ENCODE assay signal across 9 cellular contexts in the genomic region with DNA sequence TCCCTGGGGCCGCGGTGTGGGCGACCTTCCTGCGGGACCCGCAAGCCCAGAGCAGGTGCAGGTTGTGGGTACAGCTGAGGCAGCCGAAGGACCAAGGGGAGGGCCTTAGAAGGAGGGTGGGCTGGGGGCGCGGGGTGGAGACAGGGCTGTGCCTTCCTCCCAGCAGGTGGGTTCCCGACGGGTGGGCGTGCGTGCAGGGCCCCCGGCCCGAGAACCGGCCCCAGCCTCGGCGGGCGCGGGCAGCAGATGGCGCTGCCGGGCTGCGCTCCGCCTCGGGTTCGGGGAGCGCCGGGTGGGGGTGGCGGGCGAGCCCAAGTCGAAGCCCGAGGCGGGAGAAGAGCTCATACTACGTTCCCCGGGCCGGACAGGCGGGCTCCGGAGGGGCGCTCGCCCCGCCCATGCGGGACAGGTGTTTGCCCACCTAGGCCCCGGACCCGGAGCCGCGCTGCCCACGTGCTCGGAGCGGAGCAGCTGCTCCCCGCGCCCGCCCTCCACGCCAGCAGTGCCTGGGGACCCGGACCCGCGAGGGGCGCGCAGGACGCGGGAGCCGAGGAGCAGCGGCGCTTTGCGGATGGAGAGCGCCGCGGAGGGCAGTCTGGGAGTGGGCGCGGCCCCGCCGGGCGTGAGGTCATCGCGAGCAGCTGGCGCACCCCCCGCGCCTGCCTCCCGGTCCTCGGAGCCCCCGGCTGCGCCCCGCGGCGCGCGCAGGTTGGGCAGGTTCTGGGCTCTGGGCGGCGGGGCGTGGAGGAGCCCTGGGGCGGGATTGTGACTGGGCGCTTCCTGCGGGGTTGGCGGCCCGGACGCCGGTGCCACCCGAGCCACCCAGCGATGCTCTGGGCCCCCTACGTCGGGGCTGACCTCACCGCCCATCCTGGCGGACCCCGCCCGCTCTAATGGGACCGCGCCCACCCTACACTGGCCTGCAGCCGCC. TPM values are rescaled to one million over a fixed set of nuclear protein-coding genes. Genes with fewer than 3 reads are reported as not detected.
A peak's percentile ranks its signal among the peaks of the same experiment; 100 is the strongest.
DNase-seq lines count a peak whose midpoint lies in the region; ATAC-seq, FAIRE-seq and TF ChIP-seq lines count a peak whose summit lies in the region.
"Had no signal": no experiment of that assay in that cellular context is flagged by ENCODE, and none has a peak within 500 bp of the region (broad histone marks: within the 10 kb centered on the region; RNA-seq: fewer than 3 reads in every experiment).

No MANE protein-coding gene starts in this region.

- FAIRE-seq in HepG2 (lab: Jason Lieb, UNC): no peak

- intact Hi-C loops in HepG2 (cut with micrococcal nuclease; ENCODE audit: unreplicated experiment): loop anchor here (5.0 kb wide), 1 partner anchor 80 kb away; the partner anchor contains the start of gene KRTAP5-5

- no peak overlapping the region for H3K9ac ChIP-seq in HUES6 (ENCODE audit: low read length)
- no peak overlapping the region for H3K9ac ChIP-seq in HepG2 (ENCODE audit: insufficient read depth, low read depth, low read length)

- H3K27me3 ChIP-seq in HUES6 (ENCODE audit: control insufficient read depth, insufficient read depth, low read length): peaks cover 79% of the 10 kb centered on the region
- peaks cover 34 to 67% of the 10 kb centered on the region in 2 experiments; a peak in 4 of 5 replicates for H3K27me3 ChIP-seq in HepG2 (ENCODE audit: control insufficient read depth in 1 of 2, insufficient read depth in 2 of 2, low read length in 2 of 2)

- TF ChIP-seq RAD21 in HepG2 (CRISPR knock-in tag; IDR thresholded peaks at IDR 0.05): peak; percentile 88

- BruUV-seq in HepG2 (replicated peaks; lab: Mats Ljungman, UMichigan): no TSS peak

- no peaks in the 10 kb centered on the region for H3K79me2 ChIP-seq in HepG2 (ENCODE audit: insufficient read depth, low read length)

- TF ChIP-seq EP300 in HepG2 (IDR thresholded peaks at IDR 0.05; ENCODE audit: low read depth in 2 of 2, low read length in 2 of 2): no peak
- no peak for TF ChIP-seq EP300 in HepG2 (CRISPR knock-in tag; IDR thresholded peaks at IDR 0.05; ENCODE audit: borderline replicate concordance)

- H3K4me2 ChIP-seq in HepG2 (ENCODE audit: low read depth, low read length): peak overlapping the region; percentile 60

- H3K9me3 Mint-ChIP-seq in T-cell: no peaks in the 10 kb centered on the region
- H3K9me3 Mint-ChIP-seq in chondrocyte (ENCODE audit: low read depth): no peaks in the 10 kb centered on the region

- TF ChIP-seq CTCF in chondrocyte (IDR thresholded peaks at IDR 0.05): peak; percentile 97
- peak; percentile 71 for TF ChIP-seq CTCF in HepG2 (CRISPR knock-in tag; IDR thresholded peaks at IDR 0.05)

- H3K4me1 Mint-ChIP-seq in T-cell (peaks cover 0 to 13% (median 4%) of the 10 kb centered on the region in 3 donors), chondrocyte (ENCODE audit: low read depth) (peaks cover 4% of the 10 kb centered on the region)

- ATAC-seq in T-cell (replicated peaks in 1 of 4): peak; percentile 65 to 76 (median 68)
- ATAC-seq in HepG2: peak; percentile 59
- no peak for ATAC-seq in GM19467 (IDR thresholded peaks at IDR 0.05; ENCODE audit: unreplicated experiment)

- TF ChIP-seq POLR2A in HepG2 (IDR thresholded peaks at IDR 0.05; ENCODE audit: insufficient read depth in 1 of 2, low read depth in 2 of 2, low read length in 2 of 2): no peak

- peak; percentile 84 for DNase-seq in COR-L47 (lab: John Stamatoyannopoulos, UW)
- DNase-seq in T-cell: peak in 18 of 34 experiments; percentile 32 to 61 (median 46)
- DNase-seq in chondrocyte (ENCODE audit: low spot score): no peak
- DNase-seq in HepG2 (ENCODE audit: low spot score): no peak
- DNase-seq in stimulated activated CD8-positive, alpha-beta memory T cell treated with anti-CD3 and anti-CD28 coated beads, Interleukin-15, amount 100 ng/mL, for 48 hours (ENCODE audit: low read depth in 2 of 2): peak; percentile 21 to 25
- no peak for DNase-seq in middle frontal gyrus (ENCODE audit: extremely low spot score, low spot score)

- H3K27ac Mint-ChIP-seq in T-cell (no peak overlapping the region), chondrocyte (ENCODE audit: unreplicated experiment) (no peak overlapping the region)

- CTCF ChIA-PET in T-cell (lab: Charles Lee): interaction anchor here (0.5 to 1.7 kb wide), 18 partner anchors 9 to 455 kb away, joined by 3 to 43 read pairs (median 4); no protein-coding TSS in a partner anchor
- CTCF ChIA-PET in HepG2 (lab: Yijun Ruan, JAX; ENCODE audit: low intra/inter-chr PET ratio, low total read pairs): interaction anchor here (1.4 to 2.7 kb wide), 2 partner anchors 27 to 82 kb away, joined by 6 to 17 read pairs; partner anchors contain the start of gene KRTAP5-5

- H3K36me3 Mint-ChIP-seq in T-cell: no peaks in the 10 kb centered on the region
- H3K36me3 Mint-ChIP-seq in chondrocyte (ENCODE audit: low read depth): no peaks in the 10 kb centered on the region

- peaks cover 11% of the 10 kb centered on the region for H3K4me1 ChIP-seq in HUES6 (ENCODE audit: control insufficient read depth, insufficient read depth, low read length)
- peaks cover 8% of the 10 kb centered on the region for H3K4me1 ChIP-seq in HepG2 (ENCODE audit: insufficient read depth, low read length)

- WGBS in HepG2 (ENCODE audit: low lambda C conversion rate): 2% methylated on average over 9 of the region's 106 CpGs

- H4K20me1 ChIP-seq in HepG2 (ENCODE audit: insufficient read depth, low read length): no peaks in the 10 kb centered on the region

- H3K27me3 Mint-ChIP-seq in T-cell (peaks cover 11 to 40% of the 10 kb centered on the region in 2 donors), chondrocyte (ENCODE audit: low read depth) (peaks cover 4% of the 10 kb centered on the region)

- H3K36me3 ChIP-seq in HUES6 (ENCODE audit: control insufficient read depth, insufficient read depth, low read length) (no peaks in the 10 kb centered on the region), HepG2 (replicated peaks in 1 of 2; ENCODE audit: control insufficient read depth in 1 of 2, insufficient read depth in 2 of 2, low read length in 2 of 2) (no peaks in the 10 kb centered on the region)

- POLR2A ChIA-PET in T-cell (lab: Charles Lee): interaction anchor here in 1 of 2 donors (1.0 kb wide), 1 partner anchor 26 kb away, joined by 3 read pairs; no protein-coding TSS in a partner anchor
- POLR2A ChIA-PET in HepG2 (lab: Yijun Ruan, JAX): interaction anchor here (1.0 kb wide), 1 partner anchor 28 kb away, joined by 4 read pairs; no protein-coding TSS in a partner anchor

- H2AFZ ChIP-seq in HepG2 (ENCODE audit: low read length): no peak overlapping the region

- peak overlapping the region in 2 of 3 donors; percentile 13 to 56 for H3K4me3 Mint-ChIP-seq in T-cell
- H3K4me3 Mint-ChIP-seq in chondrocyte (ENCODE audit: unreplicated experiment): no peak overlapping the region

- H3K9me3 ChIP-seq in HUES6 (ENCODE audit: control insufficient read depth, insufficient read depth, low read depth, low read length) (no peaks in the 10 kb centered on the region), HepG2 (ENCODE audit: low read length) (no peaks in the 10 kb centered on the region)

- H3K27ac ChIP-seq in HUES6 (ENCODE audit: low read depth, low read length): no peak overlapping the region
- no peak overlapping the region for H3K27ac ChIP-seq in HepG2 (ENCODE audit: extremely low read length, insufficient read depth, low read length)

- H3K4me3 ChIP-seq in HUES6 (ENCODE audit: low read depth, low read length) (peak overlapping the region; percentile 60), HepG2 (replicated peaks in 1 of 3; ENCODE audit: insufficient read depth in 1 of 3, low read depth in 2 of 3, low read length in 3 of 3) (peak overlapping the region; percentile 3 to 63 (median 40); a peak in 4 of 6 replicates)

- in situ Hi-C loops in HepG2 (cut with HindIII; ENCODE audit: extremely low pct_ligation_motif_present, low pct_unique_long_range_greater_than_20kb): no loop called here

RNA-seq across cellular contexts. Expression of gene DUSP8, which starts 25.3 kb away (rescaled TPM):
- total RNA-seq in T-cell: 10 to 100 TPM in 2 of 5 donors, 1 to 10 TPM in 3; 5.2 to 64.3 (median 8.7) TPM
- 6.9 to 12.6 TPM (median 12.1 TPM) in 3 replicates for total RNA-seq in chondrocyte
- total RNA-seq in HepG2 (2016; rRNA removed; fragmentation: Illumina TruSeq; extraction: Trizol): 0.95 and 1.8 TPM in 2 replicates
- total RNA-seq in HepG2 (2016; cell fraction: cytosol; rRNA removed; fragmentation: Illumina TruSeq; extraction: Trizol; ENCODE audit: low read depth): 0.30 and 0.62 TPM in 2 replicates
- total RNA-seq in HepG2 (2016; cell fraction: insoluble cytoplasmic fraction; rRNA removed; fragmentation: Illumina TruSeq; extraction: Trizol): 1.1 and 2.2 TPM in 2 replicates
- total RNA-seq in HepG2 (2016; cell fraction: membrane; rRNA removed; fragmentation: Illumina TruSeq; extraction: Trizol): 1.2 and 1.3 TPM in 2 replicates
- 1.1 and 1.3 TPM in 2 replicates for total RNA-seq in HepG2 (2016; cell fraction: nucleus; rRNA removed; fragmentation: Illumina TruSeq; extraction: Trizol)
- polyA plus RNA-seq in HepG2 (2011; rRNA removed): 8.0 and 15.4 TPM in 2 replicates
- 7.3 and 9.2 TPM in 2 replicates for polyA plus RNA-seq in HepG2 (2011; cell fraction: cytosol; rRNA removed)
- polyA plus RNA-seq in HepG2 (2011; cell fraction: nucleus; rRNA removed): 11.7 and 12.2 TPM in 2 replicates
- polyA plus RNA-seq in HepG2 (2012): 13.2 and 23.6 TPM in 2 replicates
- 0.49 and 1.5 TPM in 2 replicates for polyA plus RNA-seq in HepG2 (2016; cell fraction: cytosol; fragmentation: Illumina TruSeq; extraction: Trizol; ENCODE audit: low read depth)
- 3.4 and 4.9 TPM in 2 replicates for polyA plus RNA-seq in HepG2 (2016; cell fraction: insoluble cytoplasmic fraction; fragmentation: Illumina TruSeq; extraction: Trizol; ENCODE audit: low read depth)
- polyA plus RNA-seq in HepG2 (2016; cell fraction: membrane; fragmentation: Illumina TruSeq; extraction: Trizol; ENCODE audit: low read depth): 2.0 and 2.8 TPM in 2 replicates
- 5.9 and 6.8 TPM in 2 replicates for polyA plus RNA-seq in HepG2 (2016; cell fraction: nucleus; fragmentation: Illumina TruSeq; extraction: Trizol; ENCODE audit: insufficient read depth, low read depth)
- 5.4 and 14.1 TPM in 2 replicates for polyA minus RNA-seq in HepG2 (2011; rRNA and poly(A)+ RNA removed; ENCODE audit: low replicate concordance)
- 4.0 and 5.3 TPM in 2 replicates for polyA minus RNA-seq in HepG2 (2011; cell fraction: cytosol; rRNA and poly(A)+ RNA removed)
- 0.90 and 3.0 TPM in 2 replicates for polyA minus RNA-seq in HepG2 (2011; cell fraction: nucleus; rRNA and poly(A)+ RNA removed)

RNA-seq across cellular contexts. Expression of gene KRTAP5-1, which starts 38.3 kb away (rescaled TPM):
- total RNA-seq in T-cell: not detected
- total RNA-seq in chondrocyte: not detected in 3 replicates
- total RNA-seq in HepG2 (2016; rRNA removed; fragmentation: Illumina TruSeq; extraction: Trizol): not detected in 2 replicates
- total RNA-seq in HepG2 (2016; cell fraction: cytosol; rRNA removed; fragmentation: Illumina TruSeq; extraction: Trizol; ENCODE audit: low read depth): not detected in 2 replicates
- not detected in 2 replicates for total RNA-seq in HepG2 (2016; cell fraction: insoluble cytoplasmic fraction; rRNA removed; fragmentation: Illumina TruSeq; extraction: Trizol)
- not detected in 2 replicates for total RNA-seq in HepG2 (2016; cell fraction: membrane; rRNA removed; fragmentation: Illumina TruSeq; extraction: Trizol)
- not detected in 2 replicates for total RNA-seq in HepG2 (2016; cell fraction: nucleus; rRNA removed; fragmentation: Illumina TruSeq; extraction: Trizol)
- not detected in 2 replicates for polyA plus RNA-seq in HepG2 (2011; rRNA removed)
- polyA plus RNA-seq in HepG2 (2011; cell fraction: cytosol; rRNA removed): not detected in 2 replicates
- not detected in 2 replicates for polyA plus RNA-seq in HepG2 (2011; cell fraction: nucleus; rRNA removed)
- polyA plus RNA-seq in HepG2 (2012): 0.25 and 0.99 TPM in 2 replicates
- not detected in 2 replicates for polyA plus RNA-seq in HepG2 (2016; cell fraction: cytosol; fragmentation: Illumina TruSeq; extraction: Trizol; ENCODE audit: low read depth)
- not detected in 2 replicates for polyA plus RNA-seq in HepG2 (2016; cell fraction: insoluble cytoplasmic fraction; fragmentation: Illumina TruSeq; extraction: Trizol; ENCODE audit: low read depth)
- not detected in 2 replicates for polyA plus RNA-seq in HepG2 (2016; cell fraction: membrane; fragmentation: Illumina TruSeq; extraction: Trizol; ENCODE audit: low read depth)
- polyA plus RNA-seq in HepG2 (2016; cell fraction: nucleus; fragmentation: Illumina TruSeq; extraction: Trizol; ENCODE audit: insufficient read depth, low read depth): not detected in 2 replicates
- polyA minus RNA-seq in HepG2 (2011; rRNA and poly(A)+ RNA removed; ENCODE audit: low replicate concordance): not detected in 2 replicates
- polyA minus RNA-seq in HepG2 (2011; cell fraction: cytosol; rRNA and poly(A)+ RNA removed): not detected in 2 replicates
- polyA minus RNA-seq in HepG2 (2011; cell fraction: nucleus; rRNA and poly(A)+ RNA removed): not detected in 2 replicates
- total RNA-seq: NCI-H460 had no signal

RNA-seq across cellular contexts. Expression of gene KRTAP5-2, which starts 51.3 kb away (rescaled TPM):
- not detected for total RNA-seq in T-cell
- not detected in 3 replicates for total RNA-seq in chondrocyte
- not detected in 2 replicates for total RNA-seq in HepG2 (2016; rRNA removed; fragmentation: Illumina TruSeq; extraction: Trizol)
- not detected in 2 replicates for total RNA-seq in HepG2 (2016; cell fraction: cytosol; rRNA removed; fragmentation: Illumina TruSeq; extraction: Trizol; ENCODE audit: low read depth)
- total RNA-seq in HepG2 (2016; cell fraction: insoluble cytoplasmic fraction; rRNA removed; fragmentation: Illumina TruSeq; extraction: Trizol): not detected in 2 replicates
- not detected in 2 replicates for total RNA-seq in HepG2 (2016; cell fraction: membrane; rRNA removed; fragmentation: Illumina TruSeq; extraction: Trizol)
- not detected in 2 replicates for total RNA-seq in HepG2 (2016; cell fraction: nucleus; rRNA removed; fragmentation: Illumina TruSeq; extraction: Trizol)
- not detected in 2 replicates for polyA plus RNA-seq in HepG2 (2011; rRNA removed)
- polyA plus RNA-seq in HepG2 (2011; cell fraction: cytosol; rRNA removed): not detected in 2 replicates
- not detected in 2 replicates for polyA plus RNA-seq in HepG2 (2011; cell fraction: nucleus; rRNA removed)
- polyA plus RNA-seq in HepG2 (2012): 0.29 and 0.55 TPM in 2 replicates
- not detected in 2 replicates for polyA plus RNA-seq in HepG2 (2016; cell fraction: cytosol; fragmentation: Illumina TruSeq; extraction: Trizol; ENCODE audit: low read depth)
- polyA plus RNA-seq in HepG2 (2016; cell fraction: insoluble cytoplasmic fraction; fragmentation: Illumina TruSeq; extraction: Trizol; ENCODE audit: low read depth): not detected in 2 replicates
- not detected in 2 replicates for polyA plus RNA-seq in HepG2 (2016; cell fraction: membrane; fragmentation: Illumina TruSeq; extraction: Trizol; ENCODE audit: low read depth)
- not detected in 2 replicates for polyA plus RNA-seq in HepG2 (2016; cell fraction: nucleus; fragmentation: Illumina TruSeq; extraction: Trizol; ENCODE audit: insufficient read depth, low read depth)
- polyA minus RNA-seq in HepG2 (2011; rRNA and poly(A)+ RNA removed; ENCODE audit: low replicate concordance): 0.21 TPM in 1 of 2 replicates, not detected in the other
- polyA minus RNA-seq in HepG2 (2011; cell fraction: cytosol; rRNA and poly(A)+ RNA removed): not detected in 2 replicates
- polyA minus RNA-seq in HepG2 (2011; cell fraction: nucleus; rRNA and poly(A)+ RNA removed): not detected in 2 replicates
- total RNA-seq: NCI-H460 had no signal

Comparison
In these comparisons a context has a peak if more than half of its experiments do, and no peak if none do; other contexts are left out.
1. DNase-seq: peak in COR-L47 (single experiment), T-cell (18 of 34) and stimulated activated CD8-positive, alpha-beta memory T cell treated with anti-CD3 and anti-CD28 coated beads, Interleukin-15, amount 100 ng/mL, for 48 hours (2 of 2); none in chondrocyte (single experiment), HepG2 (single experiment) and middle frontal gyrus (single experiment).